In the genomic region with DNA sequence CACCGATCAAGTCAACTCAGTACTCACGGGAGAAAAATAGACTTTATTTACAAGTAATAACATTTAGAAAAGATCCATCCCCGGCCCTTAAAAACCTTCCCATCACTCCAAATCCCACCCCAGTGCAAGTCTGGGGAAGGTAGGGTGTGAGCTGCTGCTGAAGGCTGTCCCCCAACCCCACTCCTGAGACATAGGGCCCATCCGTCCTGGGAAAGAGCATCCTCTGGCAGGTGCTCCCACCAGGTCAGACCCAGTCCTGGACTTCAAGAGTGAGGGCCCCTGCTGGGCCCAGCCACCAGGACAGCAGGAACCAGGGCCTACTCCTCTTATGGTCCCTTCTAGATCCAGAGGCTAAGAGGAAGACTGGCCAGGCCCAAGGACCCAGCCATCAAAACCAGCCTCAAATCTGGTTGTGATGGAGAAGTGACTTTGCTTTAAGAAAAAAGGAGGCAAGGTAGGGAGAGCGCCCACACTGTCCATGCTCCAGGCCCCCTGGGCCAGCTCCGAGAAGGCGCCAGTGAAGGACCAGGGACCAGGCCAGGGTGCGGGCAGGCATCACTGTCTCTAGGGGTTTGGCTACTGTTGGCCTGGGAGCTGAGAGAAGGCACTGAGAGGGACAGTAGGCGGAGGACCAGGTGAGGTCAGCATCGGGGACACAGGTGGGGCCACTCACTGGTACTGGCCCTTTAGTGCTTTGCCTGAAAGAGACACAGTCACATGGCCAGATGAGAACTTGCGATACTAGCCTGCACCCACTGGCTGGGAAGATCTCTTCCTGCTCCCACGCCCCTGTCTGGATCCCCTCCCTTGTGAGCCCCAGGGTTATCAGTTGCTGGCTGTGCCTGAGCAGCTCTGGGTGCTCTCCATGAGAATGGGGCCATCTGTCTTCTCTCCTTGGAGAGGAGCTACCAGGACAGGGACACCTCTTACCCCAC, we compare ENCODE assay signal across 15 cellular contexts. TPM values are rescaled to one million over a fixed set of nuclear protein-coding genes. Genes with fewer than 3 reads are reported as not detected.
DNase-seq lines count a peak whose midpoint lies in the region; ATAC-seq, FAIRE-seq and TF ChIP-seq lines count a peak whose summit lies in the region.
"Had no signal": no experiment of that assay in that cellular context is flagged by ENCODE, and none has a peak within 500 bp of the region (broad histone marks: within the 10 kb centered on the region; RNA-seq: fewer than 3 reads in every experiment).

No MANE protein-coding gene starts in this region.

- no peaks in the 10 kb centered on the region for H3K27me3 Mint-ChIP-seq in activated T-cell treated with anti-CD3 and anti-CD28 coated beads, Interleukin-2, amount 50 U/mL, for 72 hours (ENCODE audit: low read depth)
- H3K27me3 Mint-ChIP-seq in activated CD8-positive, alpha-beta T cell treated with anti-CD3 and anti-CD28 coated beads for 36 hours: no peaks in the 10 kb centered on the region
- peaks cover 2 to 11% (median 5%) of the 10 kb centered on the region in 3 donors for H3K27me3 Mint-ChIP-seq in immature natural killer cell (ENCODE audit: low read depth in 3 of 3)
- no peaks in the 10 kb centered on the region for H3K27me3 Mint-ChIP-seq in stimulated activated naive B cell treated with anti-CD40 and anti-IgM and Interleukin-4, amounts not matched to agents 10 μg/mL and 1 μg/mL and 100 μg/mL, for 72 hours

- intact Hi-C loops in activated CD8-positive, alpha-beta T cell treated with anti-CD3 and anti-CD28 coated beads for 36 hours (cut with micrococcal nuclease): no loop called here

- no peaks in the 10 kb centered on the region for H3K9me3 Mint-ChIP-seq in activated T-cell treated with anti-CD3 and anti-CD28 coated beads, Interleukin-2, amount 50 U/mL, for 72 hours
- no peaks in the 10 kb centered on the region for H3K9me3 Mint-ChIP-seq in activated CD8-positive, alpha-beta T cell treated with anti-CD3 and anti-CD28 coated beads for 36 hours
- H3K9me3 Mint-ChIP-seq in immature natural killer cell: no peaks in the 10 kb centered on the region
- peaks cover 0 to 4% of the 10 kb centered on the region in 2 donors for H3K9me3 Mint-ChIP-seq in stimulated activated naive B cell treated with anti-CD40 and anti-IgM and Interleukin-4, amounts not matched to agents 10 μg/mL and 1 μg/mL and 100 μg/mL, for 72 hours
- H3K9me3 Mint-ChIP-seq: activated T-cell treated with anti-CD3 and anti-CD28 coated beads, Interleukin-2, amount 50 U/mL, for 4 hours had no signal

- DNase-seq in activated T-cell treated with anti-CD3 and anti-CD28 coated beads, Interleukin-2, amount 50 U/mL, for 72 hours: no peak
- no peak for DNase-seq in activated T-cell treated with anti-CD3 and anti-CD28 coated beads, Interleukin-2, amount 50 U/mL, for 1 hour
- DNase-seq in activated CD8-positive, alpha-beta T cell treated with anti-CD3 and anti-CD28 coated beads for 36 hours: no peak
- no peak for DNase-seq in immature natural killer cell
- no peak for DNase-seq in stimulated activated naive B cell treated with anti-CD40 and anti-IgM and Interleukin-4, amounts not matched to agents 10 μg/mL and 1 μg/mL and 100 μg/mL, for 72 hours
- DNase-seq in RCC 7860 (ENCODE audit: low spot score): no peak
- DNase-seq in small intestine: no peak
- DNase-seq: activated T-cell treated with anti-CD3 and anti-CD28 coated beads, Interleukin-2, amount 50 U/mL, for 4 hours; body of pancreas; NCI-H2029; occipital lobe; transverse colon had no signal

- H3K27ac ChIP-seq in small intestine (ENCODE audit: low read depth in 1 of 2, low read length in 1 of 2): no peak overlapping the region
- H3K27ac ChIP-seq: body of pancreas, KMS-11, left lung, transverse colon had no signal

- peaks cover 18% of the 10 kb centered on the region for H3K4me1 Mint-ChIP-seq in activated T-cell treated with anti-CD3 and anti-CD28 coated beads, Interleukin-2, amount 50 U/mL, for 72 hours (ENCODE audit: low read depth)
- peaks cover 18% of the 10 kb centered on the region for H3K4me1 Mint-ChIP-seq in activated CD8-positive, alpha-beta T cell treated with anti-CD3 and anti-CD28 coated beads for 36 hours (ENCODE audit: low read depth)
- H3K4me1 Mint-ChIP-seq in immature natural killer cell: peaks cover 27 to 33% of the 10 kb centered on the region in 2 donors
- H3K4me1 Mint-ChIP-seq in stimulated activated naive B cell treated with anti-CD40 and anti-IgM and Interleukin-4, amounts not matched to agents 10 μg/mL and 1 μg/mL and 100 μg/mL, for 72 hours: peaks cover 40 to 70% of the 10 kb centered on the region in 2 donors

- no peaks in the 10 kb centered on the region for H3K9me3 ChIP-seq in small intestine (ENCODE audit: control insufficient read depth, low read depth)
- H3K9me3 ChIP-seq: body of pancreas, left lung, transverse colon had no signal

- WGBS in small intestine, 3 donors: 79 to 84% (median 83%) methylated on average over 12 of the region's 12 CpGs

- H3K36me3 ChIP-seq in small intestine (ENCODE audit: control insufficient read depth in 2 of 2, insufficient read depth in 2 of 2, low read length in 2 of 2): peaks cover 21 to 37% of the 10 kb centered on the region in 2 donors

- POLR2A ChIA-PET in activated CD8-positive, alpha-beta T cell treated with anti-CD3 and anti-CD28 coated beads for 36 hours (lab: Charles Lee): interaction anchor here (0.5 to 1.1 kb wide), 2 partner anchors 74 to 76 kb away, joined by 3 to 4 read pairs; no protein-coding TSS in a partner anchor

- no peak for TF ChIP-seq CTCF in activated CD8-positive, alpha-beta T cell treated with anti-CD3 and anti-CD28 coated beads for 36 hours (IDR thresholded peaks at IDR 0.05)

- CTCF ChIA-PET in activated CD8-positive, alpha-beta T cell treated with anti-CD3 and anti-CD28 coated beads for 36 hours (lab: Charles Lee): interaction anchor here (1.2 kb wide), 1 partner anchor 16 kb away, joined by 3 read pairs; no protein-coding TSS in a partner anchor

- peaks cover 0 to 12% of the 10 kb centered on the region in 2 donors for H3K4me1 ChIP-seq in small intestine (ENCODE audit: control insufficient read depth in 2 of 2, insufficient read depth in 1 of 2, low read depth in 1 of 2, low read length in 1 of 2)

- no peak overlapping the region for H3K4me3 ChIP-seq in small intestine (ENCODE audit: low read depth in 1 of 2, low read length in 2 of 2)
- H3K4me3 ChIP-seq: body of pancreas, left lung, transverse colon had no signal

- FAIRE-seq in RCC 7860 (lab: Jason Lieb, UNC) (no peak), small intestine (lab: Jason Lieb, UNC) (no peak)

- H3K4me3 Mint-ChIP-seq in activated T-cell treated with anti-CD3 and anti-CD28 coated beads, Interleukin-2, amount 50 U/mL, for 72 hours: no peak overlapping the region
- H3K4me3 Mint-ChIP-seq in activated CD8-positive, alpha-beta T cell treated with anti-CD3 and anti-CD28 coated beads for 36 hours: no peak overlapping the region
- H3K4me3 Mint-ChIP-seq in immature natural killer cell: no peak overlapping the region
- no peak overlapping the region for H3K4me3 Mint-ChIP-seq in stimulated activated naive B cell treated with anti-CD40 and anti-IgM and Interleukin-4, amounts not matched to agents 10 μg/mL and 1 μg/mL and 100 μg/mL, for 72 hours
- H3K4me3 Mint-ChIP-seq: activated T-cell treated with anti-CD3 and anti-CD28 coated beads, Interleukin-2, amount 50 U/mL, for 4 hours had no signal

- no peak for ATAC-seq in activated T-cell treated with anti-CD3 and anti-CD28 coated beads, Interleukin-2, amount 50 U/mL, for 72 hours (replicated peaks in 1 of 2)
- ATAC-seq in activated CD8-positive, alpha-beta T cell treated with anti-CD3 and anti-CD28 coated beads for 36 hours: no peak
- ATAC-seq in stimulated activated naive B cell treated with anti-CD40 and anti-IgM and Interleukin-4, amounts not matched to agents 10 μg/mL and 1 μg/mL and 100 μg/mL, for 72 hours (replicated peaks): no peak
- no peak for ATAC-seq in GM21447 (IDR thresholded peaks at IDR 0.05; ENCODE audit: unreplicated experiment)
- ATAC-seq: body of pancreas, left lung had no signal

- peak overlapping the region; percentile 1 for H3K27ac Mint-ChIP-seq in activated T-cell treated with anti-CD3 and anti-CD28 coated beads, Interleukin-2, amount 50 U/mL, for 72 hours
- H3K27ac Mint-ChIP-seq in activated CD8-positive, alpha-beta T cell treated with anti-CD3 and anti-CD28 coated beads for 36 hours: peak overlapping the region; percentile 9
- peak overlapping the region in 5 of 6 donors; percentile 7 to 63 (median 41) for H3K27ac Mint-ChIP-seq in immature natural killer cell
- H3K27ac Mint-ChIP-seq in stimulated activated naive B cell treated with anti-CD40 and anti-IgM and Interleukin-4, amounts not matched to agents 10 μg/mL and 1 μg/mL and 100 μg/mL, for 72 hours: peak overlapping the region; percentile 84

- no peaks in the 10 kb centered on the region for H3K27me3 ChIP-seq in small intestine (ENCODE audit: control insufficient read depth in 2 of 2, insufficient read depth in 2 of 2, low read length in 2 of 2)
- H3K27me3 ChIP-seq: body of pancreas, left lung, transverse colon had no signal

- peaks cover 6 to 16% of the 10 kb centered on the region in 2 donors for H3K36me3 Mint-ChIP-seq in activated T-cell treated with anti-CD3 and anti-CD28 coated beads, Interleukin-2, amount 50 U/mL, for 72 hours (ENCODE audit: insufficient read depth in 2 of 2)
- H3K36me3 Mint-ChIP-seq in activated CD8-positive, alpha-beta T cell treated with anti-CD3 and anti-CD28 coated beads for 36 hours (ENCODE audit: low read depth): peaks cover 42% of the 10 kb centered on the region
- H3K36me3 Mint-ChIP-seq in immature natural killer cell: peaks cover 19 to 38% (median 26%) of the 10 kb centered on the region in 3 donors
- peaks cover 55 to 89% of the 10 kb centered on the region in 2 donors for H3K36me3 Mint-ChIP-seq in stimulated activated naive B cell treated with anti-CD40 and anti-IgM and Interleukin-4, amounts not matched to agents 10 μg/mL and 1 μg/mL and 100 μg/mL, for 72 hours

RNA-seq across cellular contexts. Expression of a gene that starts 4.4 kb away (rescaled TPM):
- 10 to 100 TPM; 16.7 to 19.0 TPM for total RNA-seq in activated T-cell treated with anti-CD3 and anti-CD28 coated beads, Interleukin-2, amount 50 U/mL, for 72 hours
- 1 to 10 TPM; 7.8 to 8.2 TPM for total RNA-seq in activated CD8-positive, alpha-beta T cell treated with anti-CD3 and anti-CD28 coated beads for 36 hours
- polyA plus RNA-seq in immature natural killer cell (10 to 100 TPM in 1 of 3 donors, 1 to 10 TPM in 2; 6.0 to 22.6 (median 8.6) TPM), small intestine (1 to 10 TPM; 3.2 to 9.6 (median 5.6) TPM)

Comparison
In these comparisons a context has a peak if more than half of its experiments do, and no peak if none do; other contexts are left out.
1. H3K27ac Mint-ChIP-seq: peak in every context shown above with its lines; median percentile 84 in stimulated activated naive B cell treated with anti-CD40 and anti-IgM and Interleukin-4, amounts not matched to agents 10 μg/mL and 1 μg/mL and 100 μg/mL, for 72 hours; 41 in immature natural killer cell; 9 in activated CD8-positive, alpha-beta T cell treated with anti-CD3 and anti-CD28 coated beads for 36 hours; 1 in activated T-cell treated with anti-CD3 and anti-CD28 coated beads, Interleukin-2, amount 50 U/mL, for 72 hours.